Comparison of ENCODE assay signal across 9 cellular contexts in genomic region chr6:159983641-159984080, GRCh38. TPM values are rescaled to one million over a fixed set of nuclear protein-coding genes. Genes with fewer than 3 reads are reported as not detected.
A peak's percentile ranks its signal among the peaks of the same experiment; 100 is the strongest.
DNase-seq lines count a peak whose midpoint lies in the region; ATAC-seq, FAIRE-seq and TF ChIP-seq lines count a peak whose summit lies in the region.
"Had no signal": no experiment of that assay in that cellular context is flagged by ENCODE, and none has a peak within 500 bp of the region (broad histone marks: within the 10 kb centered on the region; RNA-seq: fewer than 3 reads in every experiment).

No MANE protein-coding gene starts in this region.

- peak overlapping the region; percentile 36; the same call in 1 of the 2 replicates for H3K4me3 ChIP-seq in GM08714 (ENCODE audit: low read length)
- H3K4me3 ChIP-seq in PC-3 (ENCODE audit: low read length), result no peak overlapping the region
- H3K4me3 ChIP-seq in pancreas, result no peak overlapping the region

- H3K4me2 ChIP-seq in PC-3 (ENCODE audit: low read length), result peak overlapping the region; percentile 50

- peak overlapping the region; percentile 64 for H3K9ac ChIP-seq in PC-3 (ENCODE audit: low read length)

- no peak for FAIRE-seq in pancreas (lab: Jason Lieb, UNC)
- FAIRE-seq: GM12892 had no signal

- ATAC-seq in PC-3, result no peak
- peak in 3 of 4 donors; percentile 20 to 48 (median 42) for ATAC-seq in pancreas
- ATAC-seq in GM18498 (IDR thresholded peaks at IDR 0.05; ENCODE audit: unreplicated experiment), result no peak

- H3K27ac ChIP-seq in PC-3 (ENCODE audit: low read length), result peak overlapping the region; percentile 92
- H3K27ac ChIP-seq in pancreas, result peak overlapping the region in 2 of 4 donors; percentile 25 to 57

- BruUV-seq in PC-3 (replicated peaks; lab: Mats Ljungman, UMichigan), result no TSS peak

- peak overlapping the region; percentile 54 for H3K27ac Mint-ChIP-seq in dendritic cell treated with granulocyte-macrophage colony-stimulating factor and Interleukin-4, amounts not matched to agents 40 ng/mL and 50 ng/mL, for 4 days

- no peaks in the 10 kb centered on the region for H3K9me2 ChIP-seq in PC-3 (replicated peaks; ENCODE audit: low read length)

- no peak for TF ChIP-seq CTCF in PC-3 (conservative IDR thresholded peaks at IDR 0.05; ENCODE audit: low read depth, low read length)
- no peak for TF ChIP-seq CTCF in pancreas (IDR thresholded peaks at IDR 0.05)

- CTCF ChIA-PET in PC-3 (lab: Charles Lee), result no interaction called here

- peaks cover 4% of the 10 kb centered on the region for H3F3A ChIP-seq in PC-3 (ENCODE audit: low read length, unreplicated experiment)

- peaks cover 9% of the 10 kb centered on the region for H3K27me3 Mint-ChIP-seq in dendritic cell treated with granulocyte-macrophage colony-stimulating factor and Interleukin-4, amounts not matched to agents 40 ng/mL and 50 ng/mL, for 4 days

- intact Hi-C loops in PC-3 (cut with micrococcal nuclease) (no loop called here), pancreas (cut with DNase I) (no loop called here)
- intact Hi-C loops in dendritic cell treated with granulocyte-macrophage colony-stimulating factor and Interleukin-4, amounts not matched to agents 40 ng/mL and 50 ng/mL, for 4 days (cut with micrococcal nuclease), result loop anchor here (2.0 kb wide), 1 partner anchor 15 kb away; the partner anchor contains the start of gene IGF2R

- H3K4me1 Mint-ChIP-seq in dendritic cell treated with granulocyte-macrophage colony-stimulating factor and Interleukin-4, amounts not matched to agents 40 ng/mL and 50 ng/mL, for 4 days (ENCODE audit: low read depth), result peaks cover 78% of the 10 kb centered on the region

- POLR2A ChIA-PET in PC-3 (lab: Charles Lee; ENCODE audit: unreplicated experiment), result no interaction called here

- H3K36me3 ChIP-seq in PC-3 (ENCODE audit: low read depth, low read length) (no peaks in the 10 kb centered on the region), pancreas (no peaks in the 10 kb centered on the region)

- H3K9me3 ChIP-seq in PC-3 (ENCODE audit: low read length) (no peaks in the 10 kb centered on the region), pancreas (no peaks in the 10 kb centered on the region)

- DNase-seq in PC-3, result no peak
- DNase-seq in pancreas, result no peak
- no peak for DNase-seq in putamen (ENCODE audit: low spot score)
- no peak for DNase-seq in cerebellar nuclear complex (lab: John Stamatoyannopoulos, UW)
- no peak for DNase-seq in DMS 273 (lab: John Stamatoyannopoulos, UW; ENCODE audit: unreplicated experiment)

- H3K4me1 ChIP-seq in PC-3 (ENCODE audit: insufficient read depth, low read length) (peaks cover 48% of the 10 kb centered on the region), pancreas (peaks cover 36 to 60% (median 59%) of the 10 kb centered on the region in 3 donors)

- WGBS in pancreas, 2 donors, result 27 to 28% methylated on average over 2 of the region's 2 CpGs

- H3K9me3 Mint-ChIP-seq in dendritic cell treated with granulocyte-macrophage colony-stimulating factor and Interleukin-4, amounts not matched to agents 40 ng/mL and 50 ng/mL, for 4 days, result no peaks in the 10 kb centered on the region

- no peak overlapping the region for H2AFZ ChIP-seq in PC-3 (ENCODE audit: low read length)

- H3K36me3 Mint-ChIP-seq in dendritic cell treated with granulocyte-macrophage colony-stimulating factor and Interleukin-4, amounts not matched to agents 40 ng/mL and 50 ng/mL, for 4 days (ENCODE audit: low read depth), result peaks cover 7% of the 10 kb centered on the region

- no peaks in the 10 kb centered on the region for H3K27me3 ChIP-seq in PC-3 (ENCODE audit: low read length)
- no peaks in the 10 kb centered on the region for H3K27me3 ChIP-seq in pancreas

- peaks cover 89% of the 10 kb centered on the region for H3K79me2 ChIP-seq in PC-3 (ENCODE audit: low read length)

- peak overlapping the region; percentile 46 for H3K4me3 Mint-ChIP-seq in dendritic cell treated with granulocyte-macrophage colony-stimulating factor and Interleukin-4, amounts not matched to agents 40 ng/mL and 50 ng/mL, for 4 days

- 0 out of 2 replicates have a peak, but pooled peaks cover 4% of the 10 kb centered on the region for H4K20me1 ChIP-seq in PC-3 (ENCODE audit: low read length)

RNA-seq across cellular contexts. Expression of gene IGF2R, which starts 14.8 kb away (rescaled TPM):
- total RNA-seq in PC-3 (2014; rRNA removed) (31.5 and 37.2 TPM in 2 replicates), pancreas (10 to 100 TPM; 27.5 to 54.0 (median 37.7) TPM)
- polyA plus RNA-seq in pancreas, result 10 to 100 TPM; 11.0 to 14.5 TPM

Comparison
In these comparisons a context has a peak if more than half of its experiments do, and no peak if none do; other contexts are left out.
1. ATAC-seq: peak in pancreas (3 of 4); none in PC-3 (single experiment) and GM18498 (single experiment).